ENCODE assay signal across 11 cellular contexts in genomic region chr22:44456661-44457412, GRCh38.
"Had no signal": no experiment of that assay in that cellular context is flagged by ENCODE, and none has a peak within 500 bp of the region (broad histone marks: within the 10 kb centered on the region; RNA-seq: fewer than 3 reads in every experiment).

No MANE protein-coding gene starts in this region.

- H3K27ac Mint-ChIP-seq: nephron had no signal

- H3K27me3 ChIP-seq: heart left ventricle, left lung, sigmoid colon had no signal

- H3K27ac ChIP-seq: left lung, psoas muscle, sigmoid colon had no signal

- H3K36me3 ChIP-seq: heart left ventricle, left lung, sigmoid colon had no signal

- H3K4me3 Mint-ChIP-seq: nephron had no signal

- H3K4me1 Mint-ChIP-seq: nephron had no signal

- H3K9me3 ChIP-seq: heart left ventricle, left lung, psoas muscle, sigmoid colon had no signal

- DNase-seq: activated CD4-positive, alpha-beta T cell treated with anti-CD3 and anti-CD28 coated beads, Interleukin-2, amount 50 U/mL, for 1 hour; anterior cingulate cortex; foreskin melanocyte; heart left ventricle; left lung; psoas muscle; sigmoid colon; stimulated activated CD4-positive, alpha-beta T cell treated with anti-CD3 and anti-CD28 coated beads, Interleukin-12 subunit alpha, Interleukin-12 subunit beta, amount 100 ng/mL, for 4 hours; stimulated activated naive CD4-positive, alpha-beta T cell treated with Interleukin-2 at 50 U/mL for 16 hours; trophoblast cell had no signal

- H3K4me1 ChIP-seq: left lung, psoas muscle, sigmoid colon had no signal

- H3K9me3 Mint-ChIP-seq: nephron had no signal

- ATAC-seq: heart left ventricle, left lung, psoas muscle had no signal

- H3K4me3 ChIP-seq: heart left ventricle, left lung, psoas muscle, sigmoid colon had no signal
